In the genomic region with DNA sequence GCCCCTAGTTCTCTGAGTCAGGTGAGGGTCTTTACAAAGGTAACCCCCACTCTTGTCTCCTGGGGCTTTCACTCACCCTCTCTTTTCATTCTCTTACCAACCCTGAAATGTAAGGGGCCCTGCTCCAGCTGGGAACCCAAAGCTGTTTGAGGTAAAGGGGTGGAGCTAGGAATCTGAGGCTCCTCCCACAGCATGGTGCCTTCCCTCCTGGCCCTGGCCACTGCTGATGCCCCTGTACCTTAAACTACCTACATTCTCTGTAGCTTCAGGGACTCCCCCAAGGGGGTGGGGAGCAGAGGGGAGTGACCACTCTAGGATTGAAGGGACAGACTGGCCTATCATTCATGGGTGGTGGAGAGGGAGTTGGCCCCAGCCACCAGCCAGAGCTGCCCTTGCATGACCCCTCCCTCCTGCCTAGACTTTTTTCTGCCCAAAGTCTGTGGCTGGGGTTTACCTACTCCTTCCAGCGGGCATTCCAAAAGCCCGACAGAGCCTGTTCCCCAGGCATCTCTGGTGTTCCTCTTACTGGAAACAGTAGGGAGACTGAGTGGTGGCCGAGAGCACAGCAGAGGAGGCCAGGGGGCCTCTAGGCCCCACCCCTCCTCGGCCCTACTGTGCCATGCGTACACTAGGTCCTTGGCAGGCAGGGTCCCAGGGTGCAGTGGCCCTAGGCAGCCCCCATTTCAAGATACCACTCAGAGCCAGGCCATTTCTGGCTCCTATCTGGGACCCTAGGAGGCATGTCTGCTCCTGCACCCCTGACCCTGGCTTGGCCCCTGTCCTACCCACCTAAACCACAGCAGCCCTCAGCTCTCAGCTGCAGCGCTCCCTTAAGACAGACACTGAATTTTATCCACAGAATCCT, we compare ENCODE assay signal across 1 cellular context.
TF ChIP-seq lines count a peak whose summit lies in the region.

No MANE protein-coding gene starts in this region.

TF ChIP-seq in H1, 55 proteins besides CTCF, POLR2A, EP300 and RAD21:
- TF ChIP-seq SAP30 (IDR thresholded peaks at IDR 0.05; ENCODE audit: insufficient read depth, insufficient replicate concordance, low read length) (no peak), JUND (IDR thresholded peaks at IDR 0.05; ENCODE audit: low read length) (no peak), ASH2L (IDR thresholded peaks at IDR 0.05; ENCODE audit: low read length) (no peak), TAF1 (IDR thresholded peaks at IDR 0.05; ENCODE audit: low read depth, low read length) (no peak), CBX8 (IDR thresholded peaks at IDR 0.05; ENCODE audit: borderline replicate concordance, low read depth, low read length) (no peak), CREB1 (IDR thresholded peaks at IDR 0.05) (no peak), HDAC2 (IDR thresholded peaks at IDR 0.05; ENCODE audit: borderline replicate concordance in 1 of 2, low read depth in 2 of 2, low read length in 2 of 2) (no peak)
